22 cellular contexts compared by ENCODE assay signal in genomic region chr1:21499283-21499945, GRCh38.
"Had no signal": no experiment of that assay in that cellular context is flagged by ENCODE, and none has a peak within 500 bp of the region (broad histone marks: within the 10 kb centered on the region; RNA-seq: fewer than 3 reads in every experiment).

No MANE protein-coding gene starts in this region.

- ATAC-seq: left colon; stimulated activated memory B cell treated with anti-CD40 and anti-IgM and Interleukin-4, amounts not matched to agents 10 μg/mL and 1 μg/mL and 100 μg/mL, for 72 hours had no signal

- H3K36me3 ChIP-seq: esophagus muscularis mucosa, sigmoid colon, spleen, upper lobe of left lung had no signal

- H3K4me3 ChIP-seq: esophagus muscularis mucosa, sigmoid colon, spleen, testis, upper lobe of left lung had no signal

- H3K4me1 ChIP-seq: esophagus muscularis mucosa, sigmoid colon, upper lobe of left lung had no signal

- H3K27me3 ChIP-seq: spleen, testis, upper lobe of left lung had no signal

- H3K9me3 ChIP-seq: esophagus muscularis mucosa, sigmoid colon, testis, upper lobe of left lung had no signal

- H3K27ac ChIP-seq: esophagus muscularis mucosa, sigmoid colon, spleen, testis, upper lobe of left lung had no signal

- FAIRE-seq: endothelial cell of umbilical vein had no signal

- DNase-seq: activated B cell treated with CpG ODN at 0.5 μM for 24 hours; activated CD4-positive, alpha-beta memory T cell treated with anti-CD3 and anti-CD28 coated beads for 36 hours; activated CD4-positive, alpha-beta T cell treated with anti-CD3 and anti-CD28 coated beads for 4 hours; amygdala; cerebellar nuclear complex; effector CD8-positive, alpha-beta T cell; foreskin melanocyte; glutamatergic neuron; hippocampal formation; islet precursor cell; left colon; mammary epithelial cell; nephron progenitor cell; nucleus accumbens; sigmoid colon; spleen; stimulated activated CD4-positive, alpha-beta T cell treated with anti-CD3 and anti-CD28 coated beads, Interleukin-4, amount 100 ng/mL, for 4 hours; testis; upper lobe of left lung had no signal
